Comparison of ENCODE assay signal across 25 cellular contexts in the genomic region with DNA sequence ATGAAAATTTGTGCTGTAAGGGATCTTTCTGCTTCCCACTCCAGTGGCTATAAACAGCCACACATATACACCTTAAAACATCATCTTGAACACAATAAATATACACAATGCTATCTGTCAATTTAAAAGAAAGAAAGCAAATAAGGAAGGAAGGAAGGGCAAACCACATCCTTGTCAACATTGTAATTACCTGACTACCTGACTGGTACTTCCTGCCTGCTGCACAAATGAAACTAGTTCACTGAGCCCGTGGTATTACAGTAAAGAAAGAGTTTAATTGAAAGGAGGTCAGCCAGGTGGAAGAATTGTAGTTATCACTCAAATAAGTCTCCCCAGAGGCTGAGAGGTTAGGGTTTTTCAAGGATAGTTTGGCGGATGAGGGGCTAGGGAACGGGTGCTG.
"Had no signal": no experiment of that assay in that cellular context is flagged by ENCODE, and none has a peak within 500 bp of the region (broad histone marks: within the 10 kb centered on the region; RNA-seq: fewer than 3 reads in every experiment).

No MANE protein-coding gene starts in this region.

- ATAC-seq: heart left ventricle; naive thymus-derived CD4-positive, alpha-beta T cell; psoas muscle; stimulated activated memory B cell treated with anti-CD40 and anti-IgM and Interleukin-4, amounts not matched to agents 10 μg/mL and 1 μg/mL and 100 μg/mL, for 72 hours; stimulated activated naive CD8-positive, alpha-beta T cell treated with anti-CD3 and anti-CD28 coated beads, Interleukin-15, amount 100 ng/mL, for 72 hours; WTC11 had no signal

- H3K27ac Mint-ChIP-seq: immature natural killer cell; stimulated activated memory B cell treated with anti-CD40 and anti-IgM and Interleukin-4, amounts not matched to agents 10 μg/mL and 1 μg/mL and 100 μg/mL, for 72 hours; stimulated activated naive CD8-positive, alpha-beta T cell treated with anti-CD3 and anti-CD28 coated beads, Interleukin-15, amount 100 ng/mL, for 72 hours; WTC11 had no signal

- H3K36me3 Mint-ChIP-seq: immature natural killer cell; stimulated activated memory B cell treated with anti-CD40 and anti-IgM and Interleukin-4, amounts not matched to agents 10 μg/mL and 1 μg/mL and 100 μg/mL, for 72 hours had no signal

- H3K4me1 ChIP-seq: breast epithelium, heart left ventricle, parathyroid adenoma, psoas muscle, upper lobe of left lung, vagina had no signal

- DNase-seq: activated CD4-positive, alpha-beta T cell treated with anti-CD3 and anti-CD28 coated beads for 4 hours; activated naive CD4-positive, alpha-beta T cell; activated T-cell treated with anti-CD3 and anti-CD28 coated beads, Interleukin-2, amount 50 U/mL, for 1 hour; central memory CD4-positive, alpha-beta T cell; foreskin fibroblast; heart left ventricle; hypothalamus; immature natural killer cell; kidney; midbrain; nucleus accumbens; psoas muscle; stimulated activated CD4-positive, alpha-beta T cell treated with anti-CD3 and anti-CD28 coated beads, Interleukin-1b, Interleukin-23, amount 100 ng/mL, for 48 hours; stimulated activated CD4-positive, alpha-beta T cell treated with anti-CD3 and anti-CD28 coated beads, Interleukin-4, amount 100 ng/mL, for 4 hours; stimulated activated CD8-positive, alpha-beta memory T cell treated with anti-CD3 and anti-CD28 coated beads, Interleukin-4, amount 100 ng/mL, for 48 hours; stimulated activated naive CD8-positive, alpha-beta T cell treated with anti-CD3 and anti-CD28 coated beads, Interleukin-15, amount 100 ng/mL, for 72 hours; substantia nigra; upper lobe of left lung had no signal

- H3K9me3 ChIP-seq: breast epithelium, psoas muscle, upper lobe of left lung, vagina had no signal

- H3K27ac ChIP-seq: breast epithelium, heart left ventricle, parathyroid adenoma, psoas muscle, upper lobe of left lung, vagina had no signal

- H3K27me3 Mint-ChIP-seq: stimulated activated naive CD8-positive, alpha-beta T cell treated with anti-CD3 and anti-CD28 coated beads, Interleukin-15, amount 100 ng/mL, for 72 hours had no signal

- H3K4me3 ChIP-seq: breast epithelium, heart left ventricle, psoas muscle, smooth muscle cell, upper lobe of left lung, vagina had no signal

- H3K36me3 ChIP-seq: breast epithelium, heart left ventricle, upper lobe of left lung, vagina had no signal

- H3K27me3 ChIP-seq: upper lobe of left lung, vagina had no signal

- H3K4me3 Mint-ChIP-seq: immature natural killer cell; stimulated activated memory B cell treated with anti-CD40 and anti-IgM and Interleukin-4, amounts not matched to agents 10 μg/mL and 1 μg/mL and 100 μg/mL, for 72 hours; WTC11 had no signal
